In genomic region chr11:11536650-11537049, GRCh38 we compare ENCODE assay signal across 21 cellular contexts.
"Had no signal": no experiment of that assay in that cellular context is flagged by ENCODE, and none has a peak within 500 bp of the region (broad histone marks: within the 10 kb centered on the region; RNA-seq: fewer than 3 reads in every experiment).

No MANE protein-coding gene starts in this region.

- H3K4me3 ChIP-seq: esophagus muscularis mucosa, right lobe of liver, suprapubic skin had no signal

- H3K27ac ChIP-seq: brain microvascular endothelial cell, right lobe of liver, suprapubic skin, VCaP had no signal

- ATAC-seq: activated CD4-positive, CD25-positive, alpha-beta regulatory T cell treated with anti-CD3 and anti-CD28 coated beads, Interleukin-2, amount 50 U/mL, for 24 hours; activated CD8-positive, alpha-beta memory T cell treated with anti-CD3 and anti-CD28 coated beads, Interleukin-2, amount 10 ng/mL, durations not matched to agents 7 days and 5 days; activated CD8-positive, alpha-beta T cell treated with anti-CD3 and anti-CD28 coated beads for 36 hours; natural killer cell; stimulated activated effector memory CD8-positive, alpha-beta T cell treated with anti-CD3 and anti-CD28 coated beads, Interleukin-12 subunit alpha, Interleukin-12 subunit beta, amount 100 ng/mL, for 72 hours; stimulated activated naive CD8-positive, alpha-beta T cell treated with anti-CD3 and anti-CD28 coated beads, Interleukin-15, amount 100 ng/mL, for 72 hours; T-cell had no signal

- H3K27me3 ChIP-seq: esophagus muscularis mucosa, right lobe of liver, suprapubic skin had no signal

- H3K4me1 ChIP-seq: right lobe of liver had no signal

- H3K9me3 ChIP-seq: esophagus muscularis mucosa, right lobe of liver, suprapubic skin had no signal

- H3K36me3 ChIP-seq: brain microvascular endothelial cell, esophagus muscularis mucosa, right lobe of liver, suprapubic skin had no signal

- DNase-seq: activated CD4-positive, alpha-beta T cell treated with anti-CD3 and anti-CD28 coated beads, Interleukin-2, amount 10 ng/mL, durations not matched to agents 7 days and 5 days; activated CD8-positive, alpha-beta memory T cell treated with anti-CD3 and anti-CD28 coated beads, Interleukin-2, amount 10 ng/mL, durations not matched to agents 7 days and 5 days; activated CD8-positive, alpha-beta T cell treated with anti-CD3 and anti-CD28 coated beads for 36 hours; activated gamma-delta T cell; activated T-cell treated with anti-CD3 and anti-CD28 coated beads for 4 hours; aorta; brain microvascular endothelial cell; central memory CD4-positive, alpha-beta T cell; effector memory CD4-positive, alpha-beta T cell; midbrain; natural killer cell; right lobe of liver; small intestine; stimulated activated CD4-positive, alpha-beta T cell treated with anti-CD3 and anti-CD28 coated beads, Interleukin-2, amount 100 ng/mL, for 24 hours; stimulated activated naive CD8-positive, alpha-beta T cell treated with anti-CD3 and anti-CD28 coated beads, Interleukin-15, amount 100 ng/mL, for 72 hours; T-cell had no signal
